In the genomic region with DNA sequence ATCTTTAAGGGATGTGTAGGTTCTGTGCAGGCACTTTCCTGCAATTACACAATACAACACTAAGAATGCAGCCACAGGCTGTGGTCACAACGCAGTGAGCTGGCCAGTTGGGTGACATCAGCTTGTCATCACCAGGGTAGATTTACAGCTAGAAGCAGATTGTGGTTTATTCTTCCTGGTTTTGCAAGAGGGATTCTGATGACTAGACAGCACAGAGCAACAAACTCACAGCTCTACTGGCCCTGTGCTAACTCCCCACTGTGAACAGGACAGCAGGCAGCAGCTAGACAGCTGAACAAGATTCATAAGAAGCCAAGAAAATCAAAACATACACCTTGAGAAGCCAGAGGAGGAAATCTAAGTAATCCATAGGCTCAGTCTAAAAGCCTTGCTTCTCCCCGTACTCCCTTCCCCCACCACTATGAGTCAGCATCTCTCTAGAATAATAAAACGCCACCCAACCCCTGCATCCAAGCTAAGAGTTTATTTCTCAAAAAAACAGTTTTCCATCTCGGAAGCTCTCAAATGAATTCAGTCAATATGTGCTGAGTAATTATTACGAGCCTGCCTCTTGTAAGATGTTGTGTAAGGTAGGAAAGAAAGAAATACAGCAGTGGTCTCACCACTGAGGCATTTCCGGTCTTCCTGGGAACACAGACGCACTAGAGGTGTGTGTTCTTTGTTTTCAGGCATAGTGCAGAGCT, we compare ENCODE assay signal across 8 cellular contexts.
DNase-seq lines count a peak whose midpoint lies in the region; ATAC-seq and TF ChIP-seq lines count a peak whose summit lies in the region.

No MANE protein-coding gene starts in this region.

- no peaks in the 10 kb centered on the region for H3K9me3 Mint-ChIP-seq in T-helper 2 cell treated with Interferon-gamma antibody and Interleukin-4, amounts not matched to agents 5 μg/mL and 100 μg/mL, for 36 hours

- H3K4me3 Mint-ChIP-seq in T-helper 2 cell treated with Interferon-gamma antibody and Interleukin-4, amounts not matched to agents 5 μg/mL and 100 μg/mL, for 36 hours, result peak overlapping the region; percentile 75

- H3K27me3 Mint-ChIP-seq in T-helper 2 cell treated with Interferon-gamma antibody and Interleukin-4, amounts not matched to agents 5 μg/mL and 100 μg/mL, for 36 hours (ENCODE audit: low read depth), result no peaks in the 10 kb centered on the region

- DNase-seq in HPDE6-E6E7 (ENCODE audit: extremely low spot score) (peak; percentile 76), mucosa of gallbladder (ENCODE audit: low spot score) (peak; percentile 80), NCI-H524 treated with DMSO at 0.1 percent for 48 hours (lab: John Stamatoyannopoulos, UW) (no peak)
- peak; percentile 71 for DNase-seq in T-helper 2 cell treated with Interferon-gamma antibody and Interleukin-4, amounts not matched to agents 5 μg/mL and 100 μg/mL, for 36 hours (ENCODE audit: low spot score)

- no peaks in the 10 kb centered on the region for H3K9me3 ChIP-seq in esophagus (ENCODE audit: control insufficient read depth in 2 of 2, insufficient read depth in 1 of 2, low read depth in 1 of 2, low read length in 1 of 2)

- no peaks in the 10 kb centered on the region for H3K27me3 ChIP-seq in esophagus (ENCODE audit: control insufficient read depth in 1 of 2, insufficient read depth in 2 of 2, low read length in 2 of 2)

- peaks cover 25% of the 10 kb centered on the region for H3K4me1 Mint-ChIP-seq in T-helper 2 cell treated with Interferon-gamma antibody and Interleukin-4, amounts not matched to agents 5 μg/mL and 100 μg/mL, for 36 hours (ENCODE audit: low read depth)

- no peaks in the 10 kb centered on the region for H3K36me3 ChIP-seq in esophagus (ENCODE audit: control insufficient read depth in 2 of 2, insufficient read depth in 2 of 2, low read length in 1 of 2)
- no peaks in the 10 kb centered on the region for H3K36me3 ChIP-seq in urinary bladder (ENCODE audit: insufficient read depth)

- 23 to 41% methylated on average over 7 of the region's 7 CpGs for WGBS in esophagus, 2 donors
- 22% methylated on average over 7 of the region's 7 CpGs for WGBS in urinary bladder

- peaks cover 1% of the 10 kb centered on the region for H3K36me3 Mint-ChIP-seq in T-helper 2 cell treated with Interferon-gamma antibody and Interleukin-4, amounts not matched to agents 5 μg/mL and 100 μg/mL, for 36 hours (ENCODE audit: low read depth)

- H3K27ac Mint-ChIP-seq in T-helper 2 cell treated with Interferon-gamma antibody and Interleukin-4, amounts not matched to agents 5 μg/mL and 100 μg/mL, for 36 hours, result peak overlapping the region; percentile 88

- H3K4me3 ChIP-seq in esophagus (ENCODE audit: low read depth in 1 of 2, low read length in 2 of 2), result no peak overlapping the region
- no peak overlapping the region for H3K4me3 ChIP-seq in urinary bladder (ENCODE audit: low read depth, low read length)

- peaks cover 0 to 6% of the 10 kb centered on the region in 2 donors for H3K4me1 ChIP-seq in esophagus (ENCODE audit: control insufficient read depth in 2 of 2, insufficient read depth in 2 of 2, low read length in 1 of 2)
- H3K4me1 ChIP-seq in urinary bladder (ENCODE audit: insufficient read depth), result no peaks in the 10 kb centered on the region

- TF ChIP-seq CTCF in C4-2B (conservative IDR thresholded peaks at IDR 0.05), result no peak

- H3K27ac ChIP-seq in C4-2B, result peak overlapping the region; percentile 22; the same call in 1 of the 2 replicates
- peak overlapping the region; percentile 62 to 87 for H3K27ac ChIP-seq in esophagus (ENCODE audit: low read depth in 2 of 2, low read length in 1 of 2)
- peak overlapping the region; percentile 23 for H3K27ac ChIP-seq in urinary bladder (ENCODE audit: low read depth)

- ATAC-seq in GM19043 (IDR thresholded peaks at IDR 0.05; ENCODE audit: low read depth, unreplicated experiment), result peak; percentile 68

Comparison
In these comparisons a context has a peak if more than half of its experiments do, and no peak if none do; other contexts are left out.
1. H3K27ac ChIP-seq: peak in every context shown above with its lines; median percentile 74 in esophagus; 23 in urinary bladder; 22 in C4-2B.